Comparison of ENCODE assay signal across 1 cellular context in genomic region chr11:71252434-71252781, GRCh38.
TF ChIP-seq lines count a peak whose summit lies in the region.

Gene SHANK2, minus strand, starts transcription at chr11:71252577. Its CDS starts 105,251 bp downstream, at chr11:71147326.

TF ChIP-seq in HEK293, 187 proteins besides CTCF, POLR2A, EP300 and RAD21 (continued from another document):
- TF ChIP-seq ZNF518A (tag by site-specific recombination; conservative IDR thresholded peaks at IDR 0.05; ENCODE audit: low read depth): no peak
